Comparison of ENCODE assay signal across 8 cellular contexts in the genomic region with DNA sequence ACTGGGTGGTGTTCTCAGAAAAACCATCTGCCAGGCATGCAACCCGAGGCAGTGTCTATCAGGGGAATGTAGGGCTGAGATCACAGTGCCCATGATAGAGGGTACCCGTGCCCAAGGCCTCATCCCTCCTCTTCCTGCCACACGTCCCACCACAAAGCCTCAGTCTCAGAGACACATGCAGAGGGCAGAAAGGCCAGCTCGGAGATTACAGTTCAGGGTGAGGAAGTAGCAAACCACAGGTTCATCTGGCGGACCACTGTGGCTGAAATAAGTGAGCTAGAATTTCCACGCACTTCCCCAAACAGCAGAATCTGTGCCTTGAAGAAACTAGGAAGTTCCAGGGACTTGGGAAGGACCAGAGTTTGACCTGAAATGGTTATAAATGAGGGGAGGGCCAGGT. TPM values are rescaled to one million over a fixed set of nuclear protein-coding genes. Genes with fewer than 3 reads are reported as not detected.
DNase-seq lines count a peak whose midpoint lies in the region; ATAC-seq, FAIRE-seq and TF ChIP-seq lines count a peak whose summit lies in the region.

No MANE protein-coding gene starts in this region.

- no peaks in the 10 kb centered on the region for H3K4me1 ChIP-seq in A673 (ENCODE audit: insufficient read depth, low read length, poor library complexity, severe bottlenecking)

- FAIRE-seq in GM19239 (lab: Jason Lieb, UNC), result peak; percentile 86

- H3K9me3 ChIP-seq in A673 (ENCODE audit: low read depth, low read length, poor library complexity, severe bottlenecking), result no peaks in the 10 kb centered on the region

- no TSS peak for BruUV-seq in A673 (replicated peaks; lab: Mats Ljungman, UMichigan)

- H3K27ac ChIP-seq in A673 (ENCODE audit: low read depth, low read length, poor library complexity, severe bottlenecking), result no peak overlapping the region

- TF ChIP-seq CTCF in A673 (conservative IDR thresholded peaks at IDR 0.05; ENCODE audit: low read depth, low read length), result no peak

- H3K36me3 ChIP-seq in A673 (ENCODE audit: insufficient read depth, low read length, poor library complexity, severe bottlenecking), result no peaks in the 10 kb centered on the region

- no peak overlapping the region for H3K4me3 ChIP-seq in A673 (ENCODE audit: low read depth, low read length, poor library complexity, severe bottlenecking)

- CTCF ChIA-PET in A673 (lab: Charles Lee), result no interaction called here

- no peaks in the 10 kb centered on the region for H3K27me3 ChIP-seq in A673 (replicated peaks; ENCODE audit: insufficient read depth, low read depth, low read length, poor library complexity)

- POLR2A ChIA-PET in A673 (lab: Charles Lee; ENCODE audit: low non-redundant PET), result no interaction called here

- intact Hi-C loops in A673 (cut with micrococcal nuclease; ENCODE audit: unreplicated experiment), result no loop called here

- DNase-seq in AML-193 (lab: John Stamatoyannopoulos, UW) (peak; percentile 87 to 91), GM19239 (ENCODE audit: insufficient read length, low spot score) (peak; percentile 32), NCI-H1930 (lab: John Stamatoyannopoulos, UW) (no peak), AG20443 (ENCODE audit: low spot score) (no peak), A673 (ENCODE audit: low spot score) (no peak)
- peak; percentile 54 for DNase-seq in activated CD8-positive, alpha-beta memory T cell treated with anti-CD3 and anti-CD28 coated beads, Interleukin-2, amount 50 U/mL, for 48 hours
- DNase-seq in stimulated activated CD8-positive, alpha-beta memory T cell treated with anti-CD3 and anti-CD28 coated beads, Interleukin-4, amount 100 ng/mL, for 48 hours, result peak; percentile 47

- ATAC-seq in HG03457 (IDR thresholded peaks at IDR 0.05; ENCODE audit: unreplicated experiment), result peak; percentile 94

RNA-seq across cellular contexts. Expression of a gene that starts 33.8 kb away (rescaled TPM):
- total RNA-seq in A673 (2021), result 22.0 and 22.2 TPM in 2 replicates

Comparison
In these comparisons a context has a peak if more than half of its experiments do, and no peak if none do; other contexts are left out.
1. DNase-seq: peak in AML-193 (2 of 2), GM19239 (single experiment), activated CD8-positive, alpha-beta memory T cell treated with anti-CD3 and anti-CD28 coated beads, Interleukin-2, amount 50 U/mL, for 48 hours (single experiment) and stimulated activated CD8-positive, alpha-beta memory T cell treated with anti-CD3 and anti-CD28 coated beads, Interleukin-4, amount 100 ng/mL, for 48 hours (single experiment); none in NCI-H1930 (0 of 2), AG20443 (single experiment) and A673 (single experiment).